ENCODE assay signal across 21 cellular contexts in the genomic region with DNA sequence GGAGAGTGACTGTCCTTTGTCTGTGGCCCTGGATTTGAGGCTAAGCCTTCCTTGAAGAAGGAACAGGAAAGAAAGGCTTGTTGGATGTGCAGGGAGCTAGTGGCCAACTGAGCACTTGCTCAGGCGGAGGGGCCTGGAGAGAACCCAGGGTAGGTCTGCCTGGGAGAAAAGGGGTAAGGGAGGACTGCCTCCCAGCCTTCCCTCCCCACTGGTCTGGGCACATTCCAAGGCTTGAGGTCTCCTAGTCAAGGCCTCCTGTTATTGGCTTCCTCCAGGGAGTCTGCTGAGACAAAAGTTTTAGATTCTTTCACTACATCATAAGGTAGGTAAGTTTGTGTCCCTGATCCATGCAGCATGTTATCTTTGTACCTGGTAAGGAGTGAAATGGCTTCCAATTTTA. TPM values are rescaled to one million over a fixed set of nuclear protein-coding genes. Genes with fewer than 3 reads are reported as not detected.
DNase-seq lines count a peak whose midpoint lies in the region; ATAC-seq, FAIRE-seq and TF ChIP-seq lines count a peak whose summit lies in the region.
"Had no signal": no experiment of that assay in that cellular context is flagged by ENCODE, and none has a peak within 500 bp of the region (broad histone marks: within the 10 kb centered on the region; RNA-seq: fewer than 3 reads in every experiment).

No MANE protein-coding gene starts in this region.

- H2BK15ac ChIP-seq in H1 (ENCODE audit: low read length): no peak overlapping the region

- DNase-seq in CD14-positive monocyte (ENCODE audit: low spot score) (peak; percentile 20), GM23338 (ENCODE audit: low spot score) (no peak), H1 (ENCODE audit: low read depth in 1 of 2, low spot score in 2 of 2) (no peak), ovary (peak in 4 of 5 donors; percentile 13 to 38 (median 14)), NCI-H187 (lab: John Stamatoyannopoulos, UW) (no peak), hepatocyte (ENCODE audit: low spot score) (no peak), globus pallidus (ENCODE audit: low spot score) (no peak), iPS-NIHi11 (ENCODE audit: low spot score) (no peak)
- DNase-seq: CD8-positive, alpha-beta T cell; KG1; NCI-H1105 treated with DMSO at 0.1 percent for 48 hours; NCI-H1694 treated with DMSO at 0.1 percent for 48 hours; NCI-H2107; NCI-H2227 treated with DMSO at 0.1 percent for 48 hours; NCI-H524; NCI-H82; PC-3 had no signal

- H2BK120ac ChIP-seq in H1 (replicated peaks; ENCODE audit: low read depth, low read length): no peak overlapping the region

- no peaks in the 10 kb centered on the region for H3K36me3 ChIP-seq in GM23338 (ENCODE audit: insufficient read depth)
- no peaks in the 10 kb centered on the region for H3K36me3 ChIP-seq in H1 (ENCODE audit: control insufficient read depth in 2 of 4, insufficient read depth in 4 of 4, low read length in 3 of 4)
- H3K36me3 ChIP-seq in ovary: no peaks in the 10 kb centered on the region
- H3K36me3 ChIP-seq in hepatocyte (replicated peaks; ENCODE audit: insufficient read depth, low read depth): no peaks in the 10 kb centered on the region

- no peak for FAIRE-seq in H1 (lab: Jason Lieb, UNC)
- FAIRE-seq: GM12892, GM18507 had no signal

- no peak overlapping the region for H4K91ac ChIP-seq in H1 (replicated peaks; ENCODE audit: insufficient read length, low read length)

- H3K14ac ChIP-seq in H1 (ENCODE audit: insufficient read length): no peak overlapping the region

- TF ChIP-seq CTCF in CD14-positive monocyte (IDR thresholded peaks at IDR 0.05): no peak
- no peak for TF ChIP-seq CTCF in GM23338 (conservative IDR thresholded peaks at IDR 0.05; ENCODE audit: low read depth in 2 of 2)
- TF ChIP-seq CTCF in H1 (IDR thresholded peaks at IDR 0.05; ENCODE audit: control extremely low read depth in 1 of 3, insufficient read depth in 1 of 3, low read depth in 1 of 3, low read length in 3 of 3): no peak
- TF ChIP-seq CTCF in ovary (IDR thresholded peaks at IDR 0.05): no peak
- no peak for TF ChIP-seq CTCF in hepatocyte (IDR thresholded peaks at IDR 0.05; ENCODE audit: poor library complexity)

- peak; percentile 11; the same call in 1 of the 3 replicates for ATAC-seq in GM23338
- ATAC-seq: CD8-positive, alpha-beta T cell; PC-3 had no signal

- TF ChIP-seq EP300 in H1 (IDR thresholded peaks at IDR 0.05; ENCODE audit: borderline replicate concordance in 1 of 2, low read depth in 2 of 2, low read length in 2 of 2): no peak
- TF ChIP-seq EP300 in ovary (IDR thresholded peaks at IDR 0.05): no peak

- H3K9ac ChIP-seq in H1 (replicated peaks in 1 of 4; ENCODE audit: extremely low read depth in 1 of 4, low read depth in 3 of 4, low read length in 3 of 4): no peak overlapping the region
- H3K9ac ChIP-seq: BLaER1 had no signal

- H2BK12ac ChIP-seq in H1 (ENCODE audit: low read depth, low read length): no peak overlapping the region

- peaks cover 5% of the 10 kb centered on the region; the same call in 1 of the 2 replicates for H3K79me1 ChIP-seq in H1 (ENCODE audit: low read depth, low read length)

- H3K23ac ChIP-seq in H1 (ENCODE audit: insufficient read length): no peak overlapping the region

- POLR2A ChIA-PET in H1 (lab: Charles Lee; ENCODE audit: partially characterized antibody): interaction anchor here (1.6 kb wide), 1 partner anchor 10 kb away, joined by 4 read pairs; no protein-coding TSS in a partner anchor

- no peak for TF ChIP-seq RAD21 in H1 (IDR thresholded peaks at IDR 0.05 in 1 of 2, conservative IDR thresholded peaks at IDR 0.05 in 1 of 2; ENCODE audit: low read depth in 2 of 2, low read length in 2 of 2)

- no peak overlapping the region for H2BK20ac ChIP-seq in H1 (ENCODE audit: low read length)

- H3K18ac ChIP-seq in H1 (ENCODE audit: extremely low read depth, low read length): no peak overlapping the region

- peaks cover 14% of the 10 kb centered on the region for H3K4me1 Mint-ChIP-seq in CD14-positive monocyte
- H3K4me1 Mint-ChIP-seq in GM23338: peaks cover 62% of the 10 kb centered on the region

- WGBS in H1 (ENCODE audit: extremely low coverage in 1 of 2, insufficient coverage in 1 of 2, insufficient read length in 1 of 2, insufficient replicate concordance in 2 of 2, low coverage in 1 of 2, low lambda C conversion rate in 2 of 2, missing lambda C conversion rate in 1 of 2), 2 experiments: 100% methylated on average over 1 of the region's 1 CpG; no CpG with 5 or more reads in 1 of the 2 experiments
- 73 to 79% (median 78%) methylated on average over 1 of the region's 1 CpG for WGBS in ovary, 3 donors
- WGBS in hepatocyte (ENCODE audit: low lambda C conversion rate, missing lambda C conversion rate): 100% methylated on average over 1 of the region's 1 CpG

- H3K9me3 Mint-ChIP-seq in CD14-positive monocyte (peaks cover 0 to 2% (median 0%) of the 10 kb centered on the region in 7 donors), GM23338 (no peaks in the 10 kb centered on the region)
- H3K9me3 Mint-ChIP-seq: CD8-positive, alpha-beta T cell had no signal

- intact Hi-C loops in CD14-positive monocyte (cut with micrococcal nuclease) (no loop called here), ovary (cut with DNase I) (loop anchor here in 1 of 4 donors (10.0 kb wide), 1 partner anchor 200 kb away; the partner anchor contains the start of gene CDKN1C)

- H4K20me1 ChIP-seq in GM23338 (replicated peaks; ENCODE audit: insufficient read depth) (peaks cover 22% of the 10 kb centered on the region), H1 (replicated peaks in 1 of 2; ENCODE audit: control insufficient read depth in 1 of 2, insufficient read depth in 2 of 2, low read length in 2 of 2) (peaks cover 6 to 21% of the 10 kb centered on the region in 2 experiments), hepatocyte (ENCODE audit: insufficient read depth, poor library complexity, severe bottlenecking) (peaks cover 99% of the 10 kb centered on the region)

- H3K56ac ChIP-seq in H1 (replicated peaks; ENCODE audit: insufficient read length, low read depth, low read length): no peak overlapping the region

- H2BK5ac ChIP-seq in H1 (ENCODE audit: low read depth, low read length): no peak overlapping the region

- H3K4me1 ChIP-seq in GM23338 (ENCODE audit: insufficient read depth) (peaks cover 41% of the 10 kb centered on the region), H1 (replicated peaks in 1 of 4; ENCODE audit: control insufficient read depth in 3 of 4, insufficient read depth in 4 of 4, low read length in 3 of 4) (peaks cover 13 to 35% (median 25%) of the 10 kb centered on the region in 4 experiments), ovary (ENCODE audit: insufficient read depth) (peaks cover 19% of the 10 kb centered on the region), hepatocyte (ENCODE audit: insufficient read depth) (peaks cover 42% of the 10 kb centered on the region)

- no peak overlapping the region for H3K27ac ChIP-seq in GM23338 (ENCODE audit: low read depth)
- H3K27ac ChIP-seq in H1 (ENCODE audit: low read depth, low read length): no peak overlapping the region
- no peak overlapping the region for H3K27ac ChIP-seq in ovary
- no peak overlapping the region for H3K27ac ChIP-seq in hepatocyte
- H3K27ac ChIP-seq: BLaER1, RWPE1 had no signal

- peaks cover 78% of the 10 kb centered on the region for H3K79me2 ChIP-seq in GM23338 (replicated peaks; ENCODE audit: insufficient read depth)
- H3K79me2 ChIP-seq in H1 (ENCODE audit: control insufficient read depth in 1 of 2, insufficient read depth in 2 of 2, low read length in 2 of 2): peaks cover 0 to 48% of the 10 kb centered on the region in 2 experiments; a peak in 2 of 4 replicates
- peaks cover 100% of the 10 kb centered on the region for H3K79me2 ChIP-seq in hepatocyte

- no peak overlapping the region for H3K4ac ChIP-seq in H1 (replicated peaks; ENCODE audit: insufficient read length, low read depth, low read length)

- H3K27me3 Mint-ChIP-seq in CD14-positive monocyte (ENCODE audit: low read depth in 3 of 3) (no peaks in the 10 kb centered on the region), GM23338 (ENCODE audit: insufficient read depth, low read depth, poor library complexity) (peaks cover 3% of the 10 kb centered on the region)

- no peak overlapping the region for H4K5ac ChIP-seq in H1 (ENCODE audit: insufficient read length, low read depth, low read length)

- no peak overlapping the region for H4K8ac ChIP-seq in H1 (ENCODE audit: extremely low read depth, insufficient read depth, low read length)

- H3K36me3 Mint-ChIP-seq in CD14-positive monocyte (peaks cover 21 to 34% of the 10 kb centered on the region in 2 donors), GM23338 (ENCODE audit: low read depth) (no peaks in the 10 kb centered on the region)

- H2AK5ac ChIP-seq in H1 (ENCODE audit: low read depth, low read length): no peak overlapping the region

- TF ChIP-seq POLR2A in H1 (IDR thresholded peaks at IDR 0.05; ENCODE audit: control extremely low read depth in 1 of 2, low read depth in 2 of 2, low read length in 2 of 2) (no peak), ovary (IDR thresholded peaks at IDR 0.05) (no peak)

- CTCF ChIA-PET in H1 (lab: Charles Lee; ENCODE audit: partially characterized antibody): interaction anchor here (1.2 kb wide), 1 partner anchor 10 kb away, joined by 3 read pairs; no protein-coding TSS in a partner anchor

- H3K27me3 ChIP-seq in GM23338 (ENCODE audit: insufficient read depth): no peaks in the 10 kb centered on the region
- H3K27me3 ChIP-seq in H1 (replicated peaks in 1 of 4; ENCODE audit: control insufficient read depth in 3 of 4, extremely low read depth in 1 of 4, insufficient read depth in 3 of 4, low read length in 3 of 4): peaks cover 0 to 4% (median 0%) of the 10 kb centered on the region in 4 experiments; a peak in 1 of 7 replicates
- H3K27me3 ChIP-seq in ovary: no peaks in the 10 kb centered on the region
- no peaks in the 10 kb centered on the region for H3K27me3 ChIP-seq in hepatocyte
- H3K27me3 ChIP-seq: BLaER1 had no signal

- H3K9me2 ChIP-seq in GM23338 (ENCODE audit: insufficient read depth) (no peaks in the 10 kb centered on the region), hepatocyte (replicated peaks; ENCODE audit: insufficient read depth) (no peaks in the 10 kb centered on the region)

- no peak overlapping the region for H3K4me3 ChIP-seq in GM23338
- no peak overlapping the region for H3K4me3 ChIP-seq in H1 (ENCODE audit: extremely low read depth in 1 of 4, insufficient read depth in 2 of 4, low read depth in 3 of 4, low read length in 4 of 4)
- no peak overlapping the region for H3K4me3 ChIP-seq in ovary
- no peak overlapping the region for H3K4me3 ChIP-seq in hepatocyte
- H3K4me3 ChIP-seq: BLaER1 had no signal

- H2AFZ ChIP-seq in GM23338 (no peak overlapping the region), H1 (ENCODE audit: low read length) (no peak overlapping the region), hepatocyte (no peak overlapping the region)

- H3K23me2 ChIP-seq in H1 (ENCODE audit: low read depth, low read length): no peaks in the 10 kb centered on the region

- H3F3A ChIP-seq in GM23338 (replicated peaks; ENCODE audit: low read depth): no peaks in the 10 kb centered on the region

- H3K9me3 ChIP-seq in H1 (ENCODE audit: insufficient read depth in 2 of 2, low read depth in 1 of 2, low read length in 1 of 2): no peaks in the 10 kb centered on the region
- H3K9me3 ChIP-seq in ovary: no peaks in the 10 kb centered on the region
- no peaks in the 10 kb centered on the region for H3K9me3 ChIP-seq in hepatocyte (ENCODE audit: low read depth)
- H3K9me3 ChIP-seq: BLaER1 had no signal

- H3K4me2 ChIP-seq in GM23338: no peak overlapping the region
- H3K4me2 ChIP-seq in H1 (ENCODE audit: insufficient read depth in 1 of 2, low read depth in 2 of 2, low read length in 2 of 2): no peak overlapping the region
- no peak overlapping the region for H3K4me2 ChIP-seq in hepatocyte
- H3K4me2 ChIP-seq: BLaER1 had no signal

- peak overlapping the region in 1 of 7 donors; percentile 11 for H3K27ac Mint-ChIP-seq in CD14-positive monocyte
- H3K27ac Mint-ChIP-seq in GM23338: no peak overlapping the region
- H3K27ac Mint-ChIP-seq: CD8-positive, alpha-beta T cell had no signal

- no peak overlapping the region for H3K4me3 Mint-ChIP-seq in CD14-positive monocyte
- H3K4me3 Mint-ChIP-seq in GM23338: no peak overlapping the region
- H3K4me3 Mint-ChIP-seq: CD8-positive, alpha-beta T cell had no signal

RNA-seq across cellular contexts. Expression of gene KCNQ1OT1, which starts 15.2 kb away (rescaled TPM):
- polyA plus RNA-seq in CD14-positive monocyte: under 1 TPM; 0.01 to 0.03 TPM
- 2.8 and 4.2 TPM in 2 replicates for total RNA-seq in GM23338 (2014; rRNA removed; shearing (Covaris generic))
- polyA plus RNA-seq in GM23338 (2016; fragmentation: Nextera tagmentation; extraction: Ambion mirVana): 0.89 and 1.5 TPM in 2 replicates
- total RNA-seq in H1 (2021; fragmentation: NEBNext Ultra II Directional; extraction: Animal tissue kit (Norgen Biotek cat#: 25700)): 1.2 TPM in 2 replicates
- polyA plus RNA-seq in H1 (2011; rRNA removed): 0.19 and 0.21 TPM in 2 replicates
- polyA plus RNA-seq in H1 (2011; cell fraction: cytosol; rRNA removed): 0.08 TPM
- 2.4 TPM for polyA plus RNA-seq in H1 (2011; cell fraction: nucleus; rRNA removed)
- polyA plus RNA-seq in H1 (2012, experiment 1 of 2): 0.19 to 0.30 TPM (median 0.24 TPM) in 4 replicates
- polyA plus RNA-seq in H1 (2012, experiment 2 of 2): 0.01 TPM
- polyA plus RNA-seq in H1 (2013, experiment 1 of 2): 0.20 TPM
- 0.13 TPM for polyA plus RNA-seq in H1 (2013, experiment 2 of 2)
- 6.2 and 7.3 TPM in 2 replicates for polyA minus RNA-seq in H1 (2011; rRNA and poly(A)+ RNA removed)
- polyA minus RNA-seq in H1 (2011; cell fraction: cytosol; rRNA and poly(A)+ RNA removed): 1.0 TPM
- polyA minus RNA-seq in H1 (2011; cell fraction: nucleus; rRNA and poly(A)+ RNA removed): 21.4 TPM
- 10 to 100 TPM in 1 of 7 donors, 1 to 10 TPM in 6; 3.9 to 11.5 (median 6.8) TPM for total RNA-seq in ovary
- polyA plus RNA-seq in ovary: under 1 TPM; 0.43 to 0.52 TPM
- total RNA-seq in hepatocyte: 6.6 and 7.9 TPM in 2 replicates
- 3.1 and 4.0 TPM in 2 replicates for polyA plus RNA-seq in hepatocyte

Comparison
In these comparisons a context has a peak if more than half of its experiments do, and no peak if none do; other contexts are left out.
1. DNase-seq: peak in CD14-positive monocyte (single experiment) and ovary (4 of 5); none in GM23338 (single experiment), H1 (0 of 2), NCI-H187 (0 of 2), hepatocyte (single experiment), globus pallidus (single experiment) and iPS-NIHi11 (single experiment).